Comparison of ENCODE assay signal across 8 cellular contexts in the genomic region with DNA sequence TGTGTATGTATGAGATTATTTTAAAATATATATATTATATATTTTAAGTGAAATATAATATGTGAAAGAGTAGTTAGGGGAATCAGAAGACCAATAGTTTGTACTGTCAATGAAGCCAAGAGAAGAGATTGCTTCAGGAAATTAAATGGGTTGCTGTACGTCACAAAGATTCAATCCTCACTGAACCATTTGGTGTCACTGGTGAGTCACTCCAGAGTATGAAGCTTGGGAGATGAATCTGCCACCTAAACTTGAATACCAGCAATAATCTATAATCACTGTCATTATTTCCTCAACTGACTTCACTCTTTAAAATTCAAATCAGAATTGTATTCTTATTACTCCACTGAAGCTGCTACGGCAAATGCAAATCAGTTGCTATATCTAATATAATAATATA. TPM values are rescaled to one million over a fixed set of nuclear protein-coding genes. Genes with fewer than 3 reads are reported as not detected.
DNase-seq lines count a peak whose midpoint lies in the region; ATAC-seq and TF ChIP-seq lines count a peak whose summit lies in the region.

No MANE protein-coding gene starts in this region.

- TF ChIP-seq CTCF in fibroblast of lung (conservative IDR thresholded peaks at IDR 0.05 in 1 of 2, IDR thresholded peaks at IDR 0.05 in 1 of 2; ENCODE audit: low read depth in 1 of 2, low read length in 2 of 2) (no peak), endothelial cell (IDR thresholded peaks at IDR 0.05; ENCODE audit: unreplicated experiment) (no peak)

- H3K4me3 ChIP-seq in fibroblast of lung (replicated peaks in 1 of 4; ENCODE audit: control extremely low read depth in 1 of 4, insufficient read depth in 1 of 4, low read depth in 3 of 4, low read length in 4 of 4), result no peak overlapping the region

- ATAC-seq in GM19463 (IDR thresholded peaks at IDR 0.05; ENCODE audit: unreplicated experiment) (peak; percentile 52), HG02840 (IDR thresholded peaks at IDR 0.05; ENCODE audit: low FRiP score, unreplicated experiment) (no peak)
- ATAC-seq in activated CD8-positive, alpha-beta memory T cell treated with anti-CD3 and anti-CD28 coated beads, Interleukin-2, amount 10 ng/mL, durations not matched to agents 7 days and 5 days, result no peak

- H3K9me3 Mint-ChIP-seq in activated CD8-positive, alpha-beta memory T cell treated with anti-CD3 and anti-CD28 coated beads, Interleukin-2, amount 10 ng/mL, durations not matched to agents 7 days and 5 days (ENCODE audit: low read depth), result no peaks in the 10 kb centered on the region
- no peaks in the 10 kb centered on the region for H3K9me3 Mint-ChIP-seq in endothelial cell (ENCODE audit: unreplicated experiment)

- H4K20me1 ChIP-seq in fibroblast of lung (ENCODE audit: control insufficient read depth, extremely low read depth, insufficient read depth, low read length), result no peaks in the 10 kb centered on the region

- H3K4me1 ChIP-seq in fibroblast of lung (ENCODE audit: control insufficient read depth, extremely low read depth, insufficient read depth, low read length), result no peaks in the 10 kb centered on the region

- no peak overlapping the region for H3K27ac ChIP-seq in fibroblast of lung (ENCODE audit: insufficient read depth, low read length)

- no peaks in the 10 kb centered on the region for H3K36me3 Mint-ChIP-seq in activated CD8-positive, alpha-beta memory T cell treated with anti-CD3 and anti-CD28 coated beads, Interleukin-2, amount 10 ng/mL, durations not matched to agents 7 days and 5 days
- H3K36me3 Mint-ChIP-seq in endothelial cell (ENCODE audit: low read depth, unreplicated experiment), result peaks cover 5% of the 10 kb centered on the region

- CTCF ChIA-PET in activated CD8-positive, alpha-beta memory T cell treated with anti-CD3 and anti-CD28 coated beads, Interleukin-2, amount 10 ng/mL, durations not matched to agents 7 days and 5 days (lab: Charles Lee), result interaction anchor here (0.7 kb wide), 1 partner anchor 313 kb away, joined by 3 read pairs; no protein-coding TSS in a partner anchor

- no peak overlapping the region for H2AFZ ChIP-seq in fibroblast of lung (ENCODE audit: low read length)

- no peaks in the 10 kb centered on the region for H3K36me3 ChIP-seq in fibroblast of lung (ENCODE audit: control insufficient read depth, insufficient read depth, low read length)

- no peaks in the 10 kb centered on the region for H3K27me3 Mint-ChIP-seq in activated CD8-positive, alpha-beta memory T cell treated with anti-CD3 and anti-CD28 coated beads, Interleukin-2, amount 10 ng/mL, durations not matched to agents 7 days and 5 days
- H3K27me3 Mint-ChIP-seq in endothelial cell (ENCODE audit: unreplicated experiment), result no peaks in the 10 kb centered on the region

- H3K9ac ChIP-seq in fibroblast of lung (ENCODE audit: insufficient read depth, low read length), result no peak overlapping the region

- H3K27ac Mint-ChIP-seq in activated CD8-positive, alpha-beta memory T cell treated with anti-CD3 and anti-CD28 coated beads, Interleukin-2, amount 10 ng/mL, durations not matched to agents 7 days and 5 days, result no peak overlapping the region
- H3K27ac Mint-ChIP-seq in endothelial cell (ENCODE audit: unreplicated experiment), result no peak overlapping the region

- H3K79me2 ChIP-seq in fibroblast of lung (ENCODE audit: control insufficient read depth, insufficient read depth, low read length), result no peaks in the 10 kb centered on the region

- no peaks in the 10 kb centered on the region for H3K9me3 ChIP-seq in fibroblast of lung (ENCODE audit: control insufficient read depth, insufficient read depth, low read depth, low read length)

- DNase-seq in AG08396 (ENCODE audit: low spot score), result peak; percentile 4
- peak; percentile 10 for DNase-seq in NCI-H748 treated with DMSO at 0.1 percent for 48 hours (lab: John Stamatoyannopoulos, UW)
- DNase-seq in fibroblast of lung (ENCODE audit: low read depth in 2 of 2), result peak; percentile 63 to 74
- no peak for DNase-seq in activated CD8-positive, alpha-beta memory T cell treated with anti-CD3 and anti-CD28 coated beads, Interleukin-2, amount 10 ng/mL, durations not matched to agents 7 days and 5 days
- DNase-seq in endothelial cell (ENCODE audit: low spot score), result no peak
- DNase-seq in stimulated activated CD8-positive, alpha-beta memory T cell treated with anti-CD3 and anti-CD28 coated beads, Interleukin-4, amount 100 ng/mL, for 48 hours, result no peak

- H3K4me1 Mint-ChIP-seq in activated CD8-positive, alpha-beta memory T cell treated with anti-CD3 and anti-CD28 coated beads, Interleukin-2, amount 10 ng/mL, durations not matched to agents 7 days and 5 days, result no peaks in the 10 kb centered on the region
- peaks cover 6% of the 10 kb centered on the region for H3K4me1 Mint-ChIP-seq in endothelial cell (ENCODE audit: unreplicated experiment)

- H3K4me3 Mint-ChIP-seq in activated CD8-positive, alpha-beta memory T cell treated with anti-CD3 and anti-CD28 coated beads, Interleukin-2, amount 10 ng/mL, durations not matched to agents 7 days and 5 days, result no peak overlapping the region
- no peak overlapping the region for H3K4me3 Mint-ChIP-seq in endothelial cell (ENCODE audit: unreplicated experiment)

- no peaks in the 10 kb centered on the region for H3K27me3 ChIP-seq in fibroblast of lung (ENCODE audit: control insufficient read depth, insufficient read depth, low read length)

- H3K4me2 ChIP-seq in fibroblast of lung (ENCODE audit: extremely low read depth, insufficient read depth, low read length), result no peak overlapping the region

RNA-seq across cellular contexts. Expression of gene SCN9A, which starts 41.9 kb away (rescaled TPM):
- 58.6 and 105 TPM in 2 replicates for total RNA-seq in fibroblast of lung
- polyA plus RNA-seq in fibroblast of lung, result 31.2 and 64.2 TPM in 2 replicates
- polyA plus RNA-seq in fibroblast of lung (2012), result 15.7 and 34.1 TPM in 2 replicates
- polyA minus RNA-seq in fibroblast of lung (ENCODE audit: low replicate concordance), result 98.1 and 102 TPM in 2 replicates
- total RNA-seq in activated CD8-positive, alpha-beta memory T cell treated with anti-CD3 and anti-CD28 coated beads, Interleukin-2, amount 10 ng/mL, durations not matched to agents 7 days and 5 days, result not detected
- 47.3 TPM for total RNA-seq in endothelial cell (ENCODE audit: unreplicated experiment)

Comparison
In these comparisons a context has a peak if more than half of its experiments do, and no peak if none do; other contexts are left out.
1. DNase-seq: peak in AG08396 (single experiment), NCI-H748 treated with DMSO at 0.1 percent for 48 hours (single experiment) and fibroblast of lung (2 of 2); none in activated CD8-positive, alpha-beta memory T cell treated with anti-CD3 and anti-CD28 coated beads, Interleukin-2, amount 10 ng/mL, durations not matched to agents 7 days and 5 days (single experiment), endothelial cell (single experiment) and stimulated activated CD8-positive, alpha-beta memory T cell treated with anti-CD3 and anti-CD28 coated beads, Interleukin-4, amount 100 ng/mL, for 48 hours (single experiment).
2. RNA of gene SCN9A, which starts 41.9 kb away (total RNA-seq): 58.6 to 105 TPM in fibroblast of lung and 47.3 TPM in endothelial cell (single experiment); not detected in activated CD8-positive, alpha-beta memory T cell treated with anti-CD3 and anti-CD28 coated beads, Interleukin-2, amount 10 ng/mL, durations not matched to agents 7 days and 5 days; every median in the first group is over 10 times any median in the second.